In the genomic region with DNA sequence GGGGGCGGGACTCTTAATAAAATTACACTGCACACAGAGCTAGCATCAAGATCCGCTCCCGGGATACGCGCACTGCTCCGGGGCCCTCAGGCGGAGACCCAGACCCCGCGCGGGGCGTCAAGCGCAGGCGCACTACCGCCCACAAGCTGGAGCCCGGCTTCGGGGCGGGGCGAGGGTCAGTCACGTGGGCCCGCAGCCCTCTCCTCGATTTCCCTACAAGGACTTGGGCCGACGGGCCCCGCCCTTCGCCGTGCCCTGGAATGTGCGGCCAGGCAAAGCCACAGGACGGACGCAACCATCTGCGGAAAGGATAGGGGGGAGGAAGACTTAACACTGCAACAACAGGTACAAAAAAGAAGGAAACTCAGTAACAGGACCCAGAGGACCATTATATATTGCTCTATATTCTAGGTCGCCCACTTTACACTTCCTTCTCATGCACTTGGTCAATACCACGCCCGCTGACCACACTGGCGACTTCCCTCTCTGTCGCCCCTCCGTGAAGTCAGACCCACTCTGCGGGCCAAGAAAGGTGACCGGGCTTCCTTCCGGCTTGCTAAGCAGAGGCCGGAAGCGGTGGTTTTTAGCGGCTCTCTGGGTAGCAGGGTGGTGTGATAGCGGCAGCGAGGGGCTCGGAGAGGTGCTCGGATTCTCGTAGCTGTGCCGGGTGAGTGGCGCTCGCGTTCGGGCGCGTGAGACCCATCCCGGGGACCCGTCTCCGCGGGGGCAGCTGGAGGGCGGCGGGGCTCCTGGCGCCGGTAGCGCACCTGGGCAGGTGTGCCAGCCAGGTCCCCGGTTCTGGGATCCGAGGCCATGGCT, we compare ENCODE assay signal across 1 cellular context.
TF ChIP-seq lines count a peak whose summit lies in the region.

TSS of gene MYL12A (plus strand) at position 559 of the 819 bp plus-strand sequence. CDS start 5,447 bp downstream, outside the sequence.

TF ChIP-seq in HepG2, 621 proteins besides CTCF, POLR2A, EP300 and RAD21 (continued from another document and continues in another):
- TF ChIP-seq YEATS2 (CRISPR knock-in tag; IDR thresholded peaks at IDR 0.05; ENCODE audit: borderline replicate concordance) (peak; percentile 68; the same call in 1 of the 2 replicates), KDM1A (CRISPR knock-in tag; IDR thresholded peaks at IDR 0.05) (no peak), ONECUT2 (CRISPR knock-in tag; IDR thresholded peaks at IDR 0.05) (no peak), NR2F2 (IDR thresholded peaks at IDR 0.05; ENCODE audit: borderline replicate concordance, low read depth) (peak; percentile 77; the same call in 1 of the 2 replicates), ZNF619 (CRISPR knock-in tag; IDR thresholded peaks at IDR 0.05) (no peak), NBN (conservative IDR thresholded peaks at IDR 0.05) (no peak), TCF12 (IDR thresholded peaks at IDR 0.05) (no peak), TCF12 (CRISPR knock-in tag; IDR thresholded peaks at IDR 0.05) (peak; percentile 76; the same call in 1 of the 2 replicates), ZNF879 (CRISPR knock-in tag; IDR thresholded peaks at IDR 0.05) (no peak), CC2D1A (CRISPR knock-in tag; IDR thresholded peaks at IDR 0.05) (no peak), SYNCRIP (IDR thresholded peaks at IDR 0.05; ENCODE audit: insufficient read depth, low read depth, low read length) (no peak), MBD4 (IDR thresholded peaks at IDR 0.05; ENCODE audit: borderline replicate concordance, low read length) (no peak), MYNN (CRISPR knock-in tag; IDR thresholded peaks at IDR 0.05; ENCODE audit: low read depth) (no peak), ZNF251 (CRISPR knock-in tag; IDR thresholded peaks at IDR 0.05) (no peak), SMARCE1 (IDR thresholded peaks at IDR 0.05; ENCODE audit: borderline replicate concordance) (no peak), ZNF460 (CRISPR knock-in tag; IDR thresholded peaks at IDR 0.05; ENCODE audit: borderline replicate concordance) (no peak), ZSCAN21 (CRISPR knock-in tag; IDR thresholded peaks at IDR 0.05; ENCODE audit: borderline replicate concordance) (no peak; the same call in 1 of the 2 replicates), ZNF713 (CRISPR knock-in tag; IDR thresholded peaks at IDR 0.05) (no peak), ZNF343 (CRISPR knock-in tag; IDR thresholded peaks at IDR 0.05) (no peak), HMG20B (CRISPR knock-in tag; conservative IDR thresholded peaks at IDR 0.05) (no peak; the same call in 1 of the 2 replicates), MYC (CRISPR knock-in tag; IDR thresholded peaks at IDR 0.05; ENCODE audit: borderline replicate concordance) (no peak; the same call in 1 of the 2 replicates), POGZ (CRISPR knock-in tag; IDR thresholded peaks at IDR 0.05) (peak; percentile 94), ZNF576 (CRISPR knock-in tag; IDR thresholded peaks at IDR 0.05) (no peak), XBP1 (CRISPR knock-in tag; IDR thresholded peaks at IDR 0.05) (no peak), MAF1 (CRISPR knock-in tag; IDR thresholded peaks at IDR 0.05; ENCODE audit: borderline replicate concordance) (no peak), TBL1XR1 (IDR thresholded peaks at IDR 0.05; ENCODE audit: borderline replicate concordance, low read length, partially characterized antibody) (peak; percentile 59), NR2F6 (IDR thresholded peaks at IDR 0.05) (peak; percentile 55), NR2F6 (CRISPR knock-in tag; IDR thresholded peaks at IDR 0.05) (peak; percentile 68; the same call in 1 of the 2 replicates), ZNF709 (CRISPR knock-in tag; IDR thresholded peaks at IDR 0.05) (no peak; the same call in 1 of the 2 replicates), MED13 (CRISPR knock-in tag; IDR thresholded peaks at IDR 0.05) (no peak), HNRNPH1 (optimal IDR thresholded peaks at IDR 0.05; ENCODE audit: low read depth, low read length) (no peak), ZFP62 (CRISPR knock-in tag; IDR thresholded peaks at IDR 0.05) (no peak), ZNF333 (CRISPR knock-in tag; IDR thresholded peaks at IDR 0.05; ENCODE audit: borderline replicate concordance) (peak; percentile 60; the same call in 1 of the 2 replicates), MLLT10 (CRISPR knock-in tag; IDR thresholded peaks at IDR 0.05) (no peak), PHB2 (IDR thresholded peaks at IDR 0.05; ENCODE audit: partially characterized antibody) (no peak), RFXAP (CRISPR knock-in tag; IDR thresholded peaks at IDR 0.05; ENCODE audit: borderline replicate concordance) (no peak), NFE2L2 (IDR thresholded peaks at IDR 0.05; ENCODE audit: low read length) (no peak), ZC3H4 (CRISPR knock-in tag; IDR thresholded peaks at IDR 0.05; ENCODE audit: borderline replicate concordance) (no peak), HNF4A (CRISPR knock-in tag; IDR thresholded peaks at IDR 0.05) (no peak), IRX3 (CRISPR knock-in tag; IDR thresholded peaks at IDR 0.05; ENCODE audit: borderline replicate concordance, low read depth) (no peak), JARID2 (CRISPR knock-in tag; IDR thresholded peaks at IDR 0.05; ENCODE audit: insufficient replicate concordance) (no peak), GATA4 (IDR thresholded peaks at IDR 0.05; ENCODE audit: borderline replicate concordance, low read depth) (peak; percentile 52; the same call in 1 of the 2 replicates), ZNF652 (CRISPR knock-in tag; IDR thresholded peaks at IDR 0.05; ENCODE audit: borderline replicate concordance, low read depth) (no peak), NONO (IDR thresholded peaks at IDR 0.05) (peak; percentile 86; the same call in 1 of the 2 replicates), NONO (CRISPR knock-in tag; conservative IDR thresholded peaks at IDR 0.05) (peak; percentile 77; the same call in 1 of the 2 replicates), TAF15 (IDR thresholded peaks at IDR 0.05; ENCODE audit: low read depth, low read length, poor library complexity, severe bottlenecking) (peak; percentile 54), ZNF317 (CRISPR knock-in tag; IDR thresholded peaks at IDR 0.05) (peak; percentile 73), ZNF224 (CRISPR knock-in tag; IDR thresholded peaks at IDR 0.05) (no peak), BRCA1 (CRISPR knock-in tag; IDR thresholded peaks at IDR 0.05) (no peak; the same call in 1 of the 2 replicates), KDM4B (CRISPR knock-in tag; IDR thresholded peaks at IDR 0.05) (peak; percentile 31; the same call in 1 of the 2 replicates)
- TF ChIP-seq, protein P1, sequence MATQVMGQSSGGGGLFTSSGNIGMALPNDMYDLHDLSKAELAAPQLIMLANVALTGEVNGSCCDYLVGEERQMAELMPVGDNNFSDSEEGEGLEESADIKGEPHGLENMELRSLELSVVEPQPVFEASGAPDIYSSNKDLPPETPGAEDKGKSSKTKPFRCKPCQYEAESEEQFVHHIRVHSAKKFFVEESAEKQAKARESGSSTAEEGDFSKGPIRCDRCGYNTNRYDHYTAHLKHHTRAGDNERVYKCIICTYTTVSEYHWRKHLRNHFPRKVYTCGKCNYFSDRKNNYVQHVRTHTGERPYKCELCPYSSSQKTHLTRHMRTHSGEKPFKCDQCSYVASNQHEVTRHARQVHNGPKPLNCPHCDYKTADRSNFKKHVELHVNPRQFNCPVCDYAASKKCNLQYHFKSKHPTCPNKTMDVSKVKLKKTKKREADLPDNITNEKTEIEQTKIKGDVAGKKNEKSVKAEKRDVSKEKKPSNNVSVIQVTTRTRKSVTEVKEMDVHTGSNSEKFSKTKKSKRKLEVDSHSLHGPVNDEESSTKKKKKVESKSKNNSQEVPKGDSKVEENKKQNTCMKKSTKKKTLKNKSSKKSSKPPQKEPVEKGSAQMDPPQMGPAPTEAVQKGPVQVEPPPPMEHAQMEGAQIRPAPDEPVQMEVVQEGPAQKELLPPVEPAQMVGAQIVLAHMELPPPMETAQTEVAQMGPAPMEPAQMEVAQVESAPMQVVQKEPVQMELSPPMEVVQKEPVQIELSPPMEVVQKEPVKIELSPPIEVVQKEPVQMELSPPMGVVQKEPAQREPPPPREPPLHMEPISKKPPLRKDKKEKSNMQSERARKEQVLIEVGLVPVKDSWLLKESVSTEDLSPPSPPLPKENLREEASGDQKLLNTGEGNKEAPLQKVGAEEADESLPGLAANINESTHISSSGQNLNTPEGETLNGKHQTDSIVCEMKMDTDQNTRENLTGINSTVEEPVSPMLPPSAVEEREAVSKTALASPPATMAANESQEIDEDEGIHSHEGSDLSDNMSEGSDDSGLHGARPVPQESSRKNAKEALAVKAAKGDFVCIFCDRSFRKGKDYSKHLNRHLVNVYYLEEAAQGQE (IDR thresholded peaks at IDR 0.05; ENCODE audit: borderline replicate concordance in 1 of 2, low read depth in 1 of 2, low read length in 2 of 2): peak in 1 of 2 experiments; percentile 69; a peak in 1 of 4 replicates
- TF ChIP-seq, protein P2, sequence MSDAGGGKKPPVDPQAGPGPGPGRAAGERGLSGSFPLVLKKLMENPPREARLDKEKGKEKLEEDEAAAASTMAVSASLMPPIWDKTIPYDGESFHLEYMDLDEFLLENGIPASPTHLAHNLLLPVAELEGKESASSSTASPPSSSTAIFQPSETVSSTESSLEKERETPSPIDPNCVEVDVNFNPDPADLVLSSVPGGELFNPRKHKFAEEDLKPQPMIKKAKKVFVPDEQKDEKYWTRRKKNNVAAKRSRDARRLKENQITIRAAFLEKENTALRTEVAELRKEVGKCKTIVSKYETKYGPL (CRISPR knock-in tag; IDR thresholded peaks at IDR 0.05): no peak
- TF ChIP-seq, protein P3, sequence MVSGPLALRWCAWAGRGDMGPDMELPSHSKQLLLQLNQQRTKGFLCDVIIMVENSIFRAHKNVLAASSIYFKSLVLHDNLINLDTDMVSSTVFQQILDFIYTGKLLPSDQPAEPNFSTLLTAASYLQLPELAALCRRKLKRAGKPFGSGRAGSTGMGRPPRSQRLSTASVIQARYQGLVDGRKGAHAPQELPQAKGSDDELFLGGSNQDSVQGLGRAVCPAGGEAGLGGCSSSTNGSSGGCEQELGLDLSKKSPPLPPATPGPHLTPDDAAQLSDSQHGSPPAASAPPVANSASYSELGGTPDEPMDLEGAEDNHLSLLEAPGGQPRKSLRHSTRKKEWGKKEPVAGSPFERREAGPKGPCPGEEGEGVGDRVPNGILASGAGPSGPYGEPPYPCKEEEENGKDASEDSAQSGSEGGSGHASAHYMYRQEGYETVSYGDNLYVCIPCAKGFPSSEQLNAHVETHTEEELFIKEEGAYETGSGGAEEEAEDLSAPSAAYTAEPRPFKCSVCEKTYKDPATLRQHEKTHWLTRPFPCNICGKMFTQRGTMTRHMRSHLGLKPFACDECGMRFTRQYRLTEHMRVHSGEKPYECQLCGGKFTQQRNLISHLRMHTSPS (CRISPR knock-in tag; IDR thresholded peaks at IDR 0.05; ENCODE audit: low read depth): 0 out of 2 replicates have a peak, but pooled peaks have one; percentile 25
- TF ChIP-seq, protein P4, sequence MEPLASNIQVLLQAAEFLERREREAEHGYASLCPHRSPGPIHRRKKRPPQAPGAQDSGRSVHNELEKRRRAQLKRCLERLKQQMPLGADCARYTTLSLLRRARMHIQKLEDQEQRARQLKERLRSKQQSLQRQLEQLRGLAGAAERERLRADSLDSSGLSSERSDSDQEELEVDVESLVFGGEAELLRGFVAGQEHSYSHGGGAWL (CRISPR knock-in tag; IDR thresholded peaks at IDR 0.05): no peak; the same call in none of the 2 replicates
- TF ChIP-seq, protein P5, sequence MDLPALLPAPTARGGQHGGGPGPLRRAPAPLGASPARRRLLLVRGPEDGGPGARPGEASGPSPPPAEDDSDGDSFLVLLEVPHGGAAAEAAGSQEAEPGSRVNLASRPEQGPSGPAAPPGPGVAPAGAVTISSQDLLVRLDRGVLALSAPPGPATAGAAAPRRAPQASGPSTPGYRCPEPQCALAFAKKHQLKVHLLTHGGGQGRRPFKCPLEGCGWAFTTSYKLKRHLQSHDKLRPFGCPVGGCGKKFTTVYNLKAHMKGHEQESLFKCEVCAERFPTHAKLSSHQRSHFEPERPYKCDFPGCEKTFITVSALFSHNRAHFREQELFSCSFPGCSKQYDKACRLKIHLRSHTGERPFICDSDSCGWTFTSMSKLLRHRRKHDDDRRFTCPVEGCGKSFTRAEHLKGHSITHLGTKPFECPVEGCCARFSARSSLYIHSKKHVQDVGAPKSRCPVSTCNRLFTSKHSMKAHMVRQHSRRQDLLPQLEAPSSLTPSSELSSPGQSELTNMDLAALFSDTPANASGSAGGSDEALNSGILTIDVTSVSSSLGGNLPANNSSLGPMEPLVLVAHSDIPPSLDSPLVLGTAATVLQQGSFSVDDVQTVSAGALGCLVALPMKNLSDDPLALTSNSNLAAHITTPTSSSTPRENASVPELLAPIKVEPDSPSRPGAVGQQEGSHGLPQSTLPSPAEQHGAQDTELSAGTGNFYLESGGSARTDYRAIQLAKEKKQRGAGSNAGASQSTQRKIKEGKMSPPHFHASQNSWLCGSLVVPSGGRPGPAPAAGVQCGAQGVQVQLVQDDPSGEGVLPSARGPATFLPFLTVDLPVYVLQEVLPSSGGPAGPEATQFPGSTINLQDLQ (CRISPR knock-in tag; IDR thresholded peaks at IDR 0.05): no peak
- TF ChIP-seq, protein P6, sequence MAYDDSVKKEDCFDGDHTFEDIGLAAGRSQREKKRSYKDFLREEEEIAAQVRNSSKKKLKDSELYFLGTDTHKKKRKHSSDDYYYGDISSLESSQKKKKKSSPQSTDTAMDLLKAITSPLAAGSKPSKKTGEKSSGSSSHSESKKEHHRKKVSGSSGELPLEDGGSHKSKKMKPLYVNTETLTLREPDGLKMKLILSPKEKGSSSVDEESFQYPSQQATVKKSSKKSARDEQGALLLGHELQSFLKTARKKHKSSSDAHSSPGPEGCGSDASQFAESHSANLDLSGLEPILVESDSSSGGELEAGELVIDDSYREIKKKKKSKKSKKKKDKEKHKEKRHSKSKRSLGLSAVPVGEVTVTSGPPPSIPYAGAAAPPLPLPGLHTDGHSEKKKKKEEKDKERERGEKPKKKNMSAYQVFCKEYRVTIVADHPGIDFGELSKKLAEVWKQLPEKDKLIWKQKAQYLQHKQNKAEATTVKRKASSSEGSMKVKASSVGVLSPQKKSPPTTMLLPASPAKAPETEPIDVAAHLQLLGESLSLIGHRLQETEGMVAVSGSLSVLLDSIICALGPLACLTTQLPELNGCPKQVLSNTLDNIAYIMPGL (CRISPR knock-in tag; IDR thresholded peaks at IDR 0.05; ENCODE audit: borderline replicate concordance in 1 of 2, low read depth in 1 of 2): peak; percentile 61 to 67; a peak in 2 of 4 replicates
- TF ChIP-seq, protein P7, sequence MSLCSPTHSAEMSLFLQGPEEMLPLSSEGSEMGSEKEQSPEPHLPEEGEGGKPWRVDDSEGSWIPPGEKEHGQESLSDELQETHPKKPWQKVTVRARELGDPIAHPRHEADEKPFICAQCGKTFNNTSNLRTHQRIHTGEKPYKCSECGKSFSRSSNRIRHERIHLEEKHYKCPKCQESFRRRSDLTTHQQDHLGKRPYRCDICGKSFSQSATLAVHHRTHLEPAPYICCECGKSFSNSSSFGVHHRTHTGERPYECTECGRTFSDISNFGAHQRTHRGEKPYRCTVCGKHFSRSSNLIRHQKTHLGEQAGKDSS (CRISPR knock-in tag; IDR thresholded peaks at IDR 0.05; ENCODE audit: borderline replicate concordance, low read depth): no peak
- TF ChIP-seq, protein P8, sequence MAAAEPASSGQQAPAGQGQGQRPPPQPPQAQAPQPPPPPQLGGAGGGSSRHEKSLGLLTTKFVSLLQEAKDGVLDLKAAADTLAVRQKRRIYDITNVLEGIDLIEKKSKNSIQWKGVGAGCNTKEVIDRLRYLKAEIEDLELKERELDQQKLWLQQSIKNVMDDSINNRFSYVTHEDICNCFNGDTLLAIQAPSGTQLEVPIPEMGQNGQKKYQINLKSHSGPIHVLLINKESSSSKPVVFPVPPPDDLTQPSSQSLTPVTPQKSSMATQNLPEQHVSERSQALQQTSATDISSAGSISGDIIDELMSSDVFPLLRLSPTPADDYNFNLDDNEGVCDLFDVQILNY (CRISPR knock-in tag; conservative IDR thresholded peaks at IDR 0.05): no peak
